Comparison of ENCODE assay signal across 13 cellular contexts in genomic region chr12:96046543-96047137, GRCh38. TPM values are rescaled to one million over a fixed set of nuclear protein-coding genes. Genes with fewer than 3 reads are reported as not detected.
DNase-seq lines count a peak whose midpoint lies in the region; ATAC-seq and TF ChIP-seq lines count a peak whose summit lies in the region.
"Had no signal": no experiment of that assay in that cellular context is flagged by ENCODE, and none has a peak within 500 bp of the region (broad histone marks: within the 10 kb centered on the region; RNA-seq: fewer than 3 reads in every experiment).

No MANE protein-coding gene starts in this region.

- H3K9me3 Mint-ChIP-seq in activated T-helper 17 cell treated with anti-CD3 and anti-CD28 coated beads, Interleukin-2, amount 50 U/mL, for 72 hours: no peaks in the 10 kb centered on the region
- peaks cover 10% of the 10 kb centered on the region for H3K9me3 Mint-ChIP-seq in WTC11

- TF ChIP-seq CTCF in 22Rv1 (IDR thresholded peaks at IDR 0.05): no peak
- TF ChIP-seq CTCF in right lobe of liver (IDR thresholded peaks at IDR 0.05): no peak
- no peak for TF ChIP-seq CTCF in WTC11 (IDR thresholded peaks at IDR 0.05)

- ATAC-seq in GM18498 (IDR thresholded peaks at IDR 0.05; ENCODE audit: unreplicated experiment): peak; percentile 14
- no peak for ATAC-seq in activated T-helper 17 cell treated with anti-CD3 and anti-CD28 coated beads, Interleukin-2, amount 50 U/mL, for 72 hours (replicated peaks)
- peak; percentile 35 to 67 (median 45) for ATAC-seq in right lobe of liver
- no peak for ATAC-seq in WTC11

- DNase-seq in right lobe of liver (no peak), DMS153 treated with DMSO at 0.1 percent for 48 hours (lab: John Stamatoyannopoulos, UW; ENCODE audit: unreplicated experiment) (no peak), HEK293T (ENCODE audit: extremely low spot score) (no peak), NCI-H187 treated with DMSO at 0.1 percent for 48 hours (lab: John Stamatoyannopoulos, UW) (no peak), WTC11 (ENCODE audit: low spot score) (no peak)
- DNase-seq: activated CD4-positive, alpha-beta T cell treated with anti-CD3 and anti-CD28 coated beads, Interleukin-2, amount 50 U/mL, for 4 hours; GM23248; NCI-H1436; NCI-H82; uterus had no signal

- intact Hi-C loops in right lobe of liver (cut with DNase I): no loop called here

- H3K27ac Mint-ChIP-seq in activated T-helper 17 cell treated with anti-CD3 and anti-CD28 coated beads, Interleukin-2, amount 50 U/mL, for 72 hours: peak overlapping the region; percentile 89
- H3K27ac Mint-ChIP-seq in WTC11: no peak overlapping the region

- POLR2A ChIA-PET in HEK293T (lab: Yijun Ruan, JAX) (no interaction called here), WTC11 (lab: Charles Lee) (no interaction called here)

- H3K4me1 ChIP-seq in right lobe of liver: peaks cover 0 to 26% (median 17%) of the 10 kb centered on the region in 4 donors
- H3K4me1 ChIP-seq: uterus had no signal

- TF ChIP-seq POLR2A in right lobe of liver (IDR thresholded peaks at IDR 0.05): no peak

- no peaks in the 10 kb centered on the region for H3K36me3 ChIP-seq in right lobe of liver
- H3K36me3 ChIP-seq: uterus had no signal

- WGBS in right lobe of liver (ENCODE audit: insufficient coverage, low coverage, low lambda C conversion rate, missing lambda C conversion rate): 58% methylated on average over 3 of the region's 3 CpGs

- H3K27me3 Mint-ChIP-seq in activated T-helper 17 cell treated with anti-CD3 and anti-CD28 coated beads, Interleukin-2, amount 50 U/mL, for 72 hours: no peaks in the 10 kb centered on the region
- no peaks in the 10 kb centered on the region; the same call in 1 of the 2 replicates for H3K27me3 Mint-ChIP-seq in WTC11 (ENCODE audit: low read depth)

- H3K4me3 ChIP-seq in right lobe of liver: no peak overlapping the region
- H3K4me3 ChIP-seq: uterus had no signal

- H3K27me3 ChIP-seq in right lobe of liver: no peaks in the 10 kb centered on the region
- H3K27me3 ChIP-seq: uterus had no signal

- H3K4me1 Mint-ChIP-seq in activated T-helper 17 cell treated with anti-CD3 and anti-CD28 coated beads, Interleukin-2, amount 50 U/mL, for 72 hours: peaks cover 37% of the 10 kb centered on the region
- H3K4me1 Mint-ChIP-seq in WTC11: peaks cover 11% of the 10 kb centered on the region; the same call in 1 of the 2 replicates

- H3K27ac ChIP-seq in 22Rv1: peak overlapping the region; percentile 36
- H3K27ac ChIP-seq in right lobe of liver: no peak overlapping the region
- H3K27ac ChIP-seq: uterus had no signal

- H3K36me3 Mint-ChIP-seq in activated T-helper 17 cell treated with anti-CD3 and anti-CD28 coated beads, Interleukin-2, amount 50 U/mL, for 72 hours (ENCODE audit: low read depth): peaks cover 4% of the 10 kb centered on the region
- H3K36me3 Mint-ChIP-seq in WTC11: no peaks in the 10 kb centered on the region

- peak overlapping the region; percentile 67 for H3K4me3 Mint-ChIP-seq in activated T-helper 17 cell treated with anti-CD3 and anti-CD28 coated beads, Interleukin-2, amount 50 U/mL, for 72 hours
- no peak overlapping the region for H3K4me3 Mint-ChIP-seq in WTC11

- CTCF ChIA-PET in HEK293T (lab: Yijun Ruan, JAX) (no interaction called here), WTC11 (lab: Charles Lee) (no interaction called here)

- H3K9me3 ChIP-seq in right lobe of liver: no peaks in the 10 kb centered on the region
- H3K9me3 ChIP-seq: uterus had no signal

TF ChIP-seq in HEK293T, 16 proteins besides CTCF, POLR2A, EP300 and RAD21:
- TF ChIP-seq HDGF (IDR thresholded peaks at IDR 0.05; ENCODE audit: borderline replicate concordance): no peak
- no peak for TF ChIP-seq LEF1 (IDR thresholded peaks at IDR 0.05; ENCODE audit: borderline replicate concordance)
- no peak for TF ChIP-seq ZNF384 (IDR thresholded peaks at IDR 0.05)
- TF ChIP-seq ELF4 (IDR thresholded peaks at IDR 0.05): no peak
- no peak for TF ChIP-seq SP1 (IDR thresholded peaks at IDR 0.05)
- TF ChIP-seq FOXM1 (IDR thresholded peaks at IDR 0.05; ENCODE audit: borderline replicate concordance): no peak
- TF ChIP-seq FOXK2 (IDR thresholded peaks at IDR 0.05): no peak
- TF ChIP-seq TARDBP (IDR thresholded peaks at IDR 0.05): no peak
- no peak for TF ChIP-seq NFRKB (IDR thresholded peaks at IDR 0.05)
- TF ChIP-seq ARNT (IDR thresholded peaks at IDR 0.05): no peak
- TF ChIP-seq PKNOX1 (IDR thresholded peaks at IDR 0.05): no peak
- TF ChIP-seq L3MBTL2 (conservative IDR thresholded peaks at IDR 0.05): no peak
- no peak for TF ChIP-seq FOXA1 (IDR thresholded peaks at IDR 0.05)
- no peak for TF ChIP-seq BHLHE40 (IDR thresholded peaks at IDR 0.05; ENCODE audit: borderline replicate concordance)
- TF ChIP-seq SUZ12 (IDR thresholded peaks at IDR 0.05): no peak
- TF ChIP-seq CTBP1 (IDR thresholded peaks at IDR 0.05; ENCODE audit: borderline replicate concordance): no peak
TF ChIP-seq in HEK293T: peak in this region for 0.

TF ChIP-seq in WTC11, 78 proteins besides CTCF, POLR2A, EP300 and RAD21 (continues in another document):
- TF ChIP-seq GRHL2 (CRISPR knock-in tag; IDR thresholded peaks at IDR 0.05; ENCODE audit: insufficient replicate concordance, severe bottlenecking): no peak
- no peak for TF ChIP-seq CREM (CRISPR knock-in tag; IDR thresholded peaks at IDR 0.05)
- TF ChIP-seq ATF6 (CRISPR knock-in tag; IDR thresholded peaks at IDR 0.05): no peak
- TF ChIP-seq ZNF121 (CRISPR knock-in tag; IDR thresholded peaks at IDR 0.05): no peak
- no peak for TF ChIP-seq ZBTB43 (CRISPR knock-in tag; IDR thresholded peaks at IDR 0.05)
- TF ChIP-seq ARID4B (CRISPR knock-in tag; IDR thresholded peaks at IDR 0.05; ENCODE audit: borderline replicate concordance): no peak
- TF ChIP-seq CBFB (CRISPR knock-in tag; IDR thresholded peaks at IDR 0.05; ENCODE audit: low read depth): no peak

RNA-seq across cellular contexts. Expression of gene LTA4H, which starts 11.3 kb away (rescaled TPM):
- 100 to 1,000 TPM in 1 of 2 donors, 10 to 100 TPM in 1; 95.4 to 127 TPM for total RNA-seq in activated T-helper 17 cell treated with anti-CD3 and anti-CD28 coated beads, Interleukin-2, amount 50 U/mL, for 72 hours
- total RNA-seq in right lobe of liver: 10 to 100 TPM; 19.0 to 32.5 (median 27.1) TPM
- 134 to 172 TPM (median 162 TPM) in 3 replicates for total RNA-seq in WTC11 (2021)

RNA-seq across cellular contexts. Expression of gene HAL, which starts 50.5 kb away (rescaled TPM):
- total RNA-seq in activated T-helper 17 cell treated with anti-CD3 and anti-CD28 coated beads, Interleukin-2, amount 50 U/mL, for 72 hours: 1 to 10 TPM in 1 of 2 donors, under 1 TPM in 1; 0.53 to 2.2 TPM
- total RNA-seq in right lobe of liver (100 to 1,000 TPM in 5 of 6 experiments, 10 to 100 TPM in 1; 95.8 to 190 (median 174) TPM), WTC11 (2021) (0.23 to 0.39 TPM (median 0.32 TPM) in 3 replicates)
- total RNA-seq: GM23248 had no signal

Comparison
In these comparisons a context has a peak if more than half of its experiments do, and no peak if none do; other contexts are left out.
1. ATAC-seq: peak in GM18498 (single experiment) and right lobe of liver (4 of 4); none in activated T-helper 17 cell treated with anti-CD3 and anti-CD28 coated beads, Interleukin-2, amount 50 U/mL, for 72 hours (single experiment) and WTC11 (single experiment).
2. RNA of gene HAL, which starts 50.5 kb away (total RNA-seq): 95.8 to 190 TPM in right lobe of liver; 0.53 to 2.2 TPM in activated T-helper 17 cell treated with anti-CD3 and anti-CD28 coated beads, Interleukin-2, amount 50 U/mL, for 72 hours and 0.23 to 0.39 TPM in WTC11; every median in the first group is over 10 times any median in the second.